In the genomic region with DNA sequence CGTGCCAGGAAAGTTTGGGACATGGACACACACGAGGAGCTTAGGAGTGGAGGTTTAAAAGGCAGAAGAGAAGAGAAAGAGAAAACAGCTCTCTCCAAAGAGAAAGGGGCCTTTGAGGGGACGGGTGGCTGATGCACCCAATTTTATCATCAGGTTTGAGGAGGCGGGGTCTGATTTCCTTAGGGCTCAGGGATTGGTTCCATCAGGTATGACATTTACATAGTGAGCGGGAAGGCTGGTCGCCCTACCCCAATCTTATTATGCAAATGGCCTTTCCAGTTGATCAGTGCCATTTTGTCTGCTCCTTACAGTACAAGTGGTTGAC, we compare ENCODE assay signal across 34 cellular contexts.
"Had no signal": no experiment of that assay in that cellular context is flagged by ENCODE, and none has a peak within 500 bp of the region (broad histone marks: within the 10 kb centered on the region; RNA-seq: fewer than 3 reads in every experiment).

No MANE protein-coding gene starts in this region.

- H3K27ac ChIP-seq: KMS-11 had no signal

- DNase-seq: Karpas-422, Kasumi-1, KG1, MG63, MM.1S, MV-4-11, NCI-H1048, NCI-H1092, NCI-H1092 treated with DMSO at 0.1 percent for 48 hours, NCI-H1105, NCI-H1105 treated with DMSO at 0.1 percent for 48 hours, NCI-H1417, NCI-H1417 treated with DMSO at 0.1 percent for 48 hours, NCI-H1436, NCI-H1436 treated with DMSO at 0.1 percent for 48 hours, NCI-H146, NCI-H1694, NCI-H1694 treated with DMSO at 0.1 percent for 48 hours, NCI-H187, NCI-H187 treated with DMSO at 0.1 percent for 48 hours, NCI-H1930, NCI-H2029, NCI-H2029 treated with DMSO at 0.1 percent for 48 hours, NCI-H2081, NCI-H2081 treated with DMSO at 0.1 percent for 48 hours, NCI-H2107, NCI-H2171, NCI-H2171 treated with DMSO at 0.1 percent for 48 hours, NCI-H2227 treated with DMSO at 0.1 percent for 48 hours, NCI-H226, NCI-H345, NCI-H446, NCI-H446 treated with DMSO at 0.1 percent for 48 hours had no signal

- H3K4me3 ChIP-seq: MG63 had no signal

- H3K36me3 ChIP-seq: MG63 had no signal

- H3K9ac ChIP-seq: KMS-11 had no signal

- H3K4me2 ChIP-seq: KMS-11 had no signal

- H3K9me3 ChIP-seq: MG63 had no signal
